In the genomic region with DNA sequence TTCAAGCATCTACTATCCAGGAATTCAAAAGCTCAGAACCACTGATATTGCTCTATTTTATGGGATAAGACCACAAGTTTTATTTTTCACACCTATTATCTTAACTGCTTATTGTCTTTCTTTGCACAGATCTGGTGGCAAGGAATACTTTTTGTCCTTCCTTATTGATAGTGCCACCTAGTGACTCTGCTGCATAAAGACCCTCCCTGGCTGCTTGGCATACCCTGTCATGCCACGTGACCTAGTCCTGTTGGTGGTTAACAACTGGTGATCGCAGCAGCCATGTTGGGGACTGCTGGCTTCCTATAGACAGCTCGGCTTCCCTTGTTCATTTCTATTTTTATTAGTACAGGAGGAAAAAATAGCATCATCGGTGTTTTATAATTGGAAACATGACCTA, we compare ENCODE assay signal across 8 cellular contexts.
DNase-seq lines count a peak whose midpoint lies in the region; ATAC-seq and TF ChIP-seq lines count a peak whose summit lies in the region.

No MANE protein-coding gene starts in this region.

- H3K36me3 Mint-ChIP-seq in activated CD4-positive, alpha-beta memory T cell treated with anti-CD3 and anti-CD28 coated beads for 36 hours, result no peaks in the 10 kb centered on the region

- peak; percentile 27 for TF ChIP-seq CTCF in GM12873 (IDR thresholded peaks at IDR 0.05; ENCODE audit: insufficient read depth, low read depth, low read length, missing control alignments)

- no peak overlapping the region for H3K4me3 Mint-ChIP-seq in activated CD4-positive, alpha-beta memory T cell treated with anti-CD3 and anti-CD28 coated beads for 36 hours

- H3K27me3 Mint-ChIP-seq in activated CD4-positive, alpha-beta memory T cell treated with anti-CD3 and anti-CD28 coated beads for 36 hours, result no peaks in the 10 kb centered on the region

- no peak overlapping the region for H3K27ac Mint-ChIP-seq in activated CD4-positive, alpha-beta memory T cell treated with anti-CD3 and anti-CD28 coated beads for 36 hours

- intact Hi-C loops in activated CD4-positive, alpha-beta memory T cell treated with anti-CD3 and anti-CD28 coated beads for 36 hours (cut with micrococcal nuclease), result no loop called here

- CTCF ChIA-PET in activated CD4-positive, alpha-beta memory T cell treated with anti-CD3 and anti-CD28 coated beads for 36 hours (lab: Charles Lee), result no interaction called here

- ATAC-seq in HG02798 (IDR thresholded peaks at IDR 0.05; ENCODE audit: poor library complexity, unreplicated experiment) (no peak), HG02642 (IDR thresholded peaks at IDR 0.05; ENCODE audit: poor library complexity, unreplicated experiment) (no peak)

- no peaks in the 10 kb centered on the region for H3K4me1 Mint-ChIP-seq in activated CD4-positive, alpha-beta memory T cell treated with anti-CD3 and anti-CD28 coated beads for 36 hours (ENCODE audit: low read depth)

- no peaks in the 10 kb centered on the region for H3K9me3 Mint-ChIP-seq in activated CD4-positive, alpha-beta memory T cell treated with anti-CD3 and anti-CD28 coated beads for 36 hours

- POLR2A ChIA-PET in activated CD4-positive, alpha-beta memory T cell treated with anti-CD3 and anti-CD28 coated beads for 36 hours (lab: Charles Lee), result no interaction called here

- DNase-seq in A172 (ENCODE audit: low spot score), result peak; percentile 27
- DNase-seq in NCI-H2171 treated with DMSO at 0.1 percent for 48 hours (lab: John Stamatoyannopoulos, UW), result peak; percentile 40
- peak; percentile 27 for DNase-seq in dermis blood vessel endothelial cell
- no peak for DNase-seq in activated CD4-positive, alpha-beta memory T cell treated with anti-CD3 and anti-CD28 coated beads for 36 hours
- DNase-seq in GOT3 (lab: John Stamatoyannopoulos, UW), result no peak

Comparison
In these comparisons a context has a peak if more than half of its experiments do, and no peak if none do; other contexts are left out.
1. DNase-seq: peak in A172 (single experiment), NCI-H2171 treated with DMSO at 0.1 percent for 48 hours (single experiment) and dermis blood vessel endothelial cell (single experiment); none in activated CD4-positive, alpha-beta memory T cell treated with anti-CD3 and anti-CD28 coated beads for 36 hours (single experiment) and GOT3 (single experiment).